In genomic region chr19:38850976-38851621, GRCh38 we compare ENCODE assay signal across 8 cellular contexts. TPM values are rescaled to one million over a fixed set of nuclear protein-coding genes. Genes with fewer than 3 reads are reported as not detected.
DNase-seq lines count a peak whose midpoint lies in the region; ATAC-seq and TF ChIP-seq lines count a peak whose summit lies in the region.

No MANE protein-coding gene starts in this region.

- peaks cover 29% of the 10 kb centered on the region for H3K36me3 ChIP-seq in A673 (ENCODE audit: insufficient read depth, low read length, poor library complexity, severe bottlenecking)

- no peak for ATAC-seq in left ventricle myocardium superior
- ATAC-seq in HG02759 (IDR thresholded peaks at IDR 0.05; ENCODE audit: unreplicated experiment) = no peak

- peak overlapping the region; percentile 88 for H3K4me3 ChIP-seq in A673 (ENCODE audit: low read depth, low read length, poor library complexity, severe bottlenecking)
- peak overlapping the region; percentile 94 for H3K4me3 ChIP-seq in Jurkat, Clone E6-1 (ENCODE audit: low read length)
- peak overlapping the region; percentile 65 for H3K4me3 ChIP-seq in retinal pigment epithelial cell (ENCODE audit: low read length)

- no peaks in the 10 kb centered on the region for H3K9me3 Mint-ChIP-seq in activated naive CD4-positive, alpha-beta T cell treated with anti-CD3 and anti-CD28 coated beads, Interleukin-2, amount 50 U/mL, for 24 hours

- H3K4me3 Mint-ChIP-seq in activated naive CD4-positive, alpha-beta T cell treated with anti-CD3 and anti-CD28 coated beads, Interleukin-2, amount 50 U/mL, for 24 hours = peak overlapping the region; percentile 96

- CTCF ChIA-PET in A673 (lab: Charles Lee) = no interaction called here

- no peaks in the 10 kb centered on the region for H3K9me3 ChIP-seq in A673 (ENCODE audit: low read depth, low read length, poor library complexity, severe bottlenecking)

- TF ChIP-seq CTCF in A673 (conservative IDR thresholded peaks at IDR 0.05; ENCODE audit: low read depth, low read length) = no peak
- TF ChIP-seq CTCF in retinal pigment epithelial cell (conservative IDR thresholded peaks at IDR 0.05; ENCODE audit: low read depth, low read length) = no peak

- peak overlapping the region; percentile 98 for H3K27ac Mint-ChIP-seq in activated naive CD4-positive, alpha-beta T cell treated with anti-CD3 and anti-CD28 coated beads, Interleukin-2, amount 50 U/mL, for 24 hours

- intact Hi-C loops in A673 (cut with micrococcal nuclease; ENCODE audit: unreplicated experiment) = loop anchor here (2.0 kb wide), 2 partner anchors 48 to 80 kb away; partner anchors contain the start of genes MRPS12, NFKBIB, SARS2 and SIRT2
- intact Hi-C loops in left ventricle myocardium superior (cut with micrococcal nuclease) = no loop called here

- H3K27ac ChIP-seq in A673 (ENCODE audit: low read depth, low read length, poor library complexity, severe bottlenecking) = peak overlapping the region; percentile 95

- no peaks in the 10 kb centered on the region for H3K27me3 ChIP-seq in A673 (replicated peaks; ENCODE audit: insufficient read depth, low read depth, low read length, poor library complexity)

- H3K4me1 Mint-ChIP-seq in activated naive CD4-positive, alpha-beta T cell treated with anti-CD3 and anti-CD28 coated beads, Interleukin-2, amount 50 U/mL, for 24 hours = peaks cover 44% of the 10 kb centered on the region

- no TSS peak for BruUV-seq in A673 (replicated peaks; lab: Mats Ljungman, UMichigan)

- H3K36me3 Mint-ChIP-seq in activated naive CD4-positive, alpha-beta T cell treated with anti-CD3 and anti-CD28 coated beads, Interleukin-2, amount 50 U/mL, for 24 hours = peaks cover 15% of the 10 kb centered on the region

- POLR2A ChIA-PET in A673 (lab: Charles Lee; ENCODE audit: low non-redundant PET) = no interaction called here

- H3K4me1 ChIP-seq in A673 (ENCODE audit: insufficient read depth, low read length, poor library complexity, severe bottlenecking) = peaks cover 13% of the 10 kb centered on the region

- DNase-seq in A673 (ENCODE audit: low spot score) = peak; percentile 49
- no peak for DNase-seq in Jurkat, Clone E6-1 (ENCODE audit: low read depth, low spot score)
- DNase-seq in left ventricle myocardium superior = peak; percentile 56
- no peak for DNase-seq in retinal pigment epithelial cell (ENCODE audit: low read depth)
- DNase-seq in NCI-H1436 treated with DMSO at 0.1 percent for 48 hours (lab: John Stamatoyannopoulos, UW) = no peak
- DNase-seq in HT-29 (ENCODE audit: low spot score) = no peak

- no peaks in the 10 kb centered on the region for H3K27me3 Mint-ChIP-seq in activated naive CD4-positive, alpha-beta T cell treated with anti-CD3 and anti-CD28 coated beads, Interleukin-2, amount 50 U/mL, for 24 hours

RNA-seq across cellular contexts. Expression of gene HNRNPL, which starts 1.3 kb away (rescaled TPM):
- 642 and 647 TPM in 2 replicates for total RNA-seq in A673 (2021)
- 688 TPM for polyA plus RNA-seq in Jurkat, Clone E6-1 (2012; ENCODE audit: insufficient read depth, insufficient read length)
- 171 TPM for total RNA-seq in left ventricle myocardium superior
- total RNA-seq in HT-29 (2014; rRNA removed; shearing (Covaris generic)) = 389 and 434 TPM in 2 replicates

RNA-seq across cellular contexts. Expression of gene ECH1, which starts 19.5 kb away (rescaled TPM):
- total RNA-seq in A673 (2021) (83.1 and 102 TPM in 2 replicates), left ventricle myocardium superior (1,171 TPM)
- 301 TPM for polyA plus RNA-seq in Jurkat, Clone E6-1 (2012; ENCODE audit: insufficient read depth, insufficient read length)
- total RNA-seq in HT-29 (2014; rRNA removed; shearing (Covaris generic)) = 252 and 285 TPM in 2 replicates

RNA-seq across cellular contexts. Expression of gene RINL, which starts 27.0 kb away (rescaled TPM):
- total RNA-seq in A673 (2021) (5.7 and 7.4 TPM in 2 replicates), left ventricle myocardium superior (4.5 TPM)
- 19.9 TPM for polyA plus RNA-seq in Jurkat, Clone E6-1 (2012; ENCODE audit: insufficient read depth, insufficient read length)
- 8.6 and 13.1 TPM in 2 replicates for total RNA-seq in HT-29 (2014; rRNA removed; shearing (Covaris generic))

RNA-seq across cellular contexts. Expression of gene LGALS4, which starts 38.4 kb away (rescaled TPM):
- total RNA-seq in A673 (2021) = 0.32 and 0.81 TPM in 2 replicates
- 2.3 TPM for polyA plus RNA-seq in Jurkat, Clone E6-1 (2012; ENCODE audit: insufficient read depth, insufficient read length)
- 0.47 TPM for total RNA-seq in left ventricle myocardium superior
- total RNA-seq in HT-29 (2014; rRNA removed; shearing (Covaris generic)) = 959 and 1,005 TPM in 2 replicates

RNA-seq across cellular contexts. Expression of gene SIRT2, which starts 48.3 kb away (rescaled TPM):
- total RNA-seq in A673 (2021) (30.0 and 32.2 TPM in 2 replicates), left ventricle myocardium superior (94.4 TPM)
- polyA plus RNA-seq in Jurkat, Clone E6-1 (2012; ENCODE audit: insufficient read depth, insufficient read length) = 45.5 TPM
- 69.8 and 86.7 TPM in 2 replicates for total RNA-seq in HT-29 (2014; rRNA removed; shearing (Covaris generic))

Comparison
In these comparisons a context has a peak if more than half of its experiments do, and no peak if none do; other contexts are left out.
1. DNase-seq: peak in A673 (single experiment) and left ventricle myocardium superior (single experiment); none in Jurkat, Clone E6-1 (single experiment), retinal pigment epithelial cell (single experiment), NCI-H1436 treated with DMSO at 0.1 percent for 48 hours (single experiment) and HT-29 (single experiment).
2. Peak in every context shown above with its lines, with median percentiles within 50 percentile points of each other: H3K4me3 ChIP-seq.